Comparison of ENCODE assay signal across 8 cellular contexts in genomic region chrX:119468930-119469635, GRCh38. TPM values are rescaled to one million over a fixed set of nuclear protein-coding genes. Genes with fewer than 3 reads are reported as not detected.
DNase-seq lines count a peak whose midpoint lies in the region; ATAC-seq and TF ChIP-seq lines count a peak whose summit lies in the region.

No MANE protein-coding gene starts in this region.

- peak overlapping the region in 1 of 2 experiments; percentile 60 for H3K14ac ChIP-seq in mesenchymal stem cell (ENCODE audit: low read length in 2 of 2)

- H3K4ac ChIP-seq in mesenchymal stem cell (ENCODE audit: low read depth in 1 of 2, low read length in 2 of 2): peak overlapping the region in 1 of 2 experiments; percentile 84

- DNase-seq in NCI-H748 (lab: John Stamatoyannopoulos, UW; ENCODE audit: unreplicated experiment) (peak; percentile 92), mesenchymal stem cell (peak; percentile 75)
- peak; percentile 90 for DNase-seq in activated CD8-positive, alpha-beta T cell treated with anti-CD3 and anti-CD28 coated beads, Interleukin-2, amount 10 ng/mL, durations not matched to agents 7 days and 5 days
- peak; percentile 82 for DNase-seq in effector CD4-positive, alpha-beta T cell
- DNase-seq in stimulated activated CD8-positive, alpha-beta memory T cell treated with anti-CD3 and anti-CD28 coated beads, Interleukin-12 subunit alpha, Interleukin-12 subunit beta, amount 100 ng/mL, for 24 hours (ENCODE audit: extremely low read depth): peak; percentile 55

- peak overlapping the region; percentile 52 for H3K4me2 ChIP-seq in mesenchymal stem cell (ENCODE audit: low read length, poor library complexity, severe bottlenecking)

- peak overlapping the region; percentile 28 for H2BK15ac ChIP-seq in mesenchymal stem cell (ENCODE audit: low read depth, poor library complexity, severe bottlenecking)

- H3K4me1 Mint-ChIP-seq in activated CD8-positive, alpha-beta T cell treated with anti-CD3 and anti-CD28 coated beads, Interleukin-2, amount 10 ng/mL, durations not matched to agents 7 days and 5 days (ENCODE audit: low read depth): peaks cover 19% of the 10 kb centered on the region

- peak overlapping the region; percentile 94 for H3K27ac Mint-ChIP-seq in activated CD8-positive, alpha-beta T cell treated with anti-CD3 and anti-CD28 coated beads, Interleukin-2, amount 10 ng/mL, durations not matched to agents 7 days and 5 days

- no peak overlapping the region for H4K91ac ChIP-seq in mesenchymal stem cell (ENCODE audit: low read length)

- TF ChIP-seq CTCF in C4-2B (conservative IDR thresholded peaks at IDR 0.05): peak; percentile 86

- H3K36me3 Mint-ChIP-seq in activated CD8-positive, alpha-beta T cell treated with anti-CD3 and anti-CD28 coated beads, Interleukin-2, amount 10 ng/mL, durations not matched to agents 7 days and 5 days (ENCODE audit: low read depth): peaks cover 23% of the 10 kb centered on the region

- ATAC-seq in GM19328 (IDR thresholded peaks at IDR 0.05; ENCODE audit: unreplicated experiment) (peak; percentile 55), HG03460 (IDR thresholded peaks at IDR 0.05; ENCODE audit: unreplicated experiment) (peak; percentile 66)
- ATAC-seq in activated CD8-positive, alpha-beta T cell treated with anti-CD3 and anti-CD28 coated beads, Interleukin-2, amount 10 ng/mL, durations not matched to agents 7 days and 5 days: peak; percentile 74

- no peak overlapping the region for H2BK120ac ChIP-seq in mesenchymal stem cell (ENCODE audit: low read depth, low read length)

- peaks cover 6 to 18% of the 10 kb centered on the region in 2 experiments for H3K36me3 ChIP-seq in mesenchymal stem cell (ENCODE audit: control insufficient read depth in 1 of 2, insufficient read depth in 2 of 2, low read depth in 1 of 2, low read length in 2 of 2)

- peak overlapping the region; percentile 87 for H3K4me3 Mint-ChIP-seq in activated CD8-positive, alpha-beta T cell treated with anti-CD3 and anti-CD28 coated beads, Interleukin-2, amount 10 ng/mL, durations not matched to agents 7 days and 5 days

- POLR2A ChIA-PET in activated CD8-positive, alpha-beta T cell treated with anti-CD3 and anti-CD28 coated beads, Interleukin-2, amount 10 ng/mL, durations not matched to agents 7 days and 5 days (lab: Charles Lee): interaction anchor here (1.2 kb wide), 1 partner anchor 70 kb away, joined by 4 read pairs; the partner anchor contains the start of gene SLC25A43

- no peak overlapping the region for H2BK5ac ChIP-seq in mesenchymal stem cell (ENCODE audit: low read depth, low read length, poor library complexity, severe bottlenecking)

- no peaks in the 10 kb centered on the region for H3K27me3 Mint-ChIP-seq in activated CD8-positive, alpha-beta T cell treated with anti-CD3 and anti-CD28 coated beads, Interleukin-2, amount 10 ng/mL, durations not matched to agents 7 days and 5 days (ENCODE audit: low read depth)

- CTCF ChIA-PET in activated CD8-positive, alpha-beta T cell treated with anti-CD3 and anti-CD28 coated beads, Interleukin-2, amount 10 ng/mL, durations not matched to agents 7 days and 5 days (lab: Charles Lee): interaction anchor here (0.6 to 2.8 kb wide), 7 partner anchors 9 to 308 kb away, joined by 3 to 17 read pairs (median 4); no protein-coding TSS in a partner anchor

- H3K18ac ChIP-seq in mesenchymal stem cell (ENCODE audit: low read depth in 1 of 2, low read length in 2 of 2): peak overlapping the region; percentile 70 to 79

- no peak overlapping the region for H3K23ac ChIP-seq in mesenchymal stem cell (ENCODE audit: low read length in 2 of 2)

- H3K79me1 ChIP-seq in mesenchymal stem cell (replicated peaks; ENCODE audit: low read length, poor library complexity, severe bottlenecking): no peaks in the 10 kb centered on the region

- H3K9me3 ChIP-seq in mesenchymal stem cell (ENCODE audit: control insufficient read depth, low read length): no peaks in the 10 kb centered on the region

- H3K27ac ChIP-seq in C4-2B: peak overlapping the region; percentile 100
- peak overlapping the region; percentile 83 for H3K27ac ChIP-seq in mesenchymal stem cell (ENCODE audit: low read length, poor library complexity, severe bottlenecking)

- H4K8ac ChIP-seq in mesenchymal stem cell (ENCODE audit: low read length): peak overlapping the region; percentile 41

- H3K4me3 ChIP-seq in mesenchymal stem cell (ENCODE audit: insufficient read depth in 1 of 2, low read depth in 1 of 2, low read length in 2 of 2): peak overlapping the region; percentile 84 to 90

- H3K9me3 Mint-ChIP-seq in activated CD8-positive, alpha-beta T cell treated with anti-CD3 and anti-CD28 coated beads, Interleukin-2, amount 10 ng/mL, durations not matched to agents 7 days and 5 days (ENCODE audit: insufficient read depth): no peaks in the 10 kb centered on the region

- no peak overlapping the region for H2AK5ac ChIP-seq in mesenchymal stem cell (ENCODE audit: low read length, severe bottlenecking)

- no peak overlapping the region for H2AFZ ChIP-seq in mesenchymal stem cell (ENCODE audit: low read depth, low read length)

- H2BK12ac ChIP-seq in mesenchymal stem cell (ENCODE audit: low read length in 2 of 2): no peak overlapping the region

- peak overlapping the region; percentile 92 for H3K9ac ChIP-seq in mesenchymal stem cell (ENCODE audit: low read length)

- 4% methylated on average over 25 of the region's 60 CpGs for WGBS in mesenchymal stem cell

- peaks cover 1% of the 10 kb centered on the region for H3K4me1 ChIP-seq in mesenchymal stem cell (ENCODE audit: control insufficient read depth, insufficient read depth, low read depth, low read length)

- H3K27me3 ChIP-seq in mesenchymal stem cell (ENCODE audit: control insufficient read depth in 1 of 2, insufficient read depth in 1 of 2, low read length in 2 of 2): peaks cover 0 to 9% of the 10 kb centered on the region in 2 experiments

RNA-seq across cellular contexts. Expression of gene SLC25A5, which starts 0.8 kb away (rescaled TPM):
- 100 to 1,000 TPM; 557 to 572 TPM for total RNA-seq in activated CD8-positive, alpha-beta T cell treated with anti-CD3 and anti-CD28 coated beads, Interleukin-2, amount 10 ng/mL, durations not matched to agents 7 days and 5 days
- 226 TPM for polyA plus RNA-seq in mesenchymal stem cell (2013, experiment 1 of 2)
- polyA plus RNA-seq in mesenchymal stem cell (2013, experiment 2 of 2): 223 TPM

Comparison
In these comparisons a context has a peak if more than half of its experiments do, and no peak if none do; other contexts are left out.
1. Peak in every context shown above with its lines: DNase-seq, ATAC-seq, H3K4me3 ChIP-seq and H3K27ac ChIP-seq.